15 cellular contexts compared by ENCODE assay signal in the genomic region with DNA sequence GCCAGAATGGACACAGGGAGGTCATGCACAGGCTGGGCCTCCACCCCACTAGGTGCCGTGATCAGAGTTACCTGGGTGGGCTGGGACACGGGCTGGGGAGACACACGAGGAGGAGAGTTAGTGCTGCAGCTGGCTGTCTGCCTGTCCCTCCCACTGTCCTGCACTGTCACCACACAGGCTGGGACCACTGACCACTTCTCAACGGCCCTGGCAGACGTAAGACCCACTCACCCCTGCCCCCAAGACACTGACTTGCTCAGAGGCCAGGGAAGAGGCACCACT.
"Had no signal": no experiment of that assay in that cellular context is flagged by ENCODE, and none has a peak within 500 bp of the region (broad histone marks: within the 10 kb centered on the region; RNA-seq: fewer than 3 reads in every experiment).

No MANE protein-coding gene starts in this region.

- H3K4me3 ChIP-seq: breast epithelium, gastrocnemius medialis, left ventricle myocardium inferior, right atrium auricular region, skin epidermis, thoracic aorta, upper lobe of right lung had no signal

- H3K27me3 ChIP-seq: gastrocnemius medialis, right atrium auricular region, upper lobe of right lung had no signal

- H3K27me3 Mint-ChIP-seq: activated B cell treated with CpG ODN at 0.5 μM for 24 hours had no signal

- H3K27ac ChIP-seq: breast epithelium, gastrocnemius medialis, left ventricle myocardium inferior, right atrium auricular region, skin epidermis, thoracic aorta, upper lobe of right lung had no signal

- DNase-seq: activated B cell treated with CpG ODN at 0.5 μM for 24 hours; activated CD4-positive, alpha-beta T cell treated with anti-CD3 and anti-CD28 coated beads for 48 hours; activated naive CD4-positive, alpha-beta T cell treated with anti-CD3 and anti-CD28 coated beads, Interleukin-2, amount 50 U/mL, for 16 hours; activated T-cell treated with anti-CD3 and anti-CD28 coated beads, Interleukin-2, amount 50 U/mL, for 1 hour; cortex of kidney; gastrocnemius medialis; immature natural killer cell; kidney glomerular epithelial cell; left ventricle myocardium inferior; stimulated activated CD4-positive, alpha-beta T cell treated with anti-CD3 and anti-CD28 coated beads, Interleukin-4, amount 100 ng/mL, for 1 hour; upper lobe of right lung had no signal

- H3K9me3 Mint-ChIP-seq: activated B cell treated with CpG ODN at 0.5 μM for 24 hours, immature natural killer cell had no signal

- ATAC-seq: gastrocnemius medialis, upper lobe of right lung had no signal

- H3K4me3 Mint-ChIP-seq: activated B cell treated with CpG ODN at 0.5 μM for 24 hours, immature natural killer cell had no signal

- H3K27ac Mint-ChIP-seq: activated B cell treated with CpG ODN at 0.5 μM for 24 hours had no signal

- H3K4me1 ChIP-seq: breast epithelium, gastrocnemius medialis, upper lobe of right lung had no signal

- H3K9me3 ChIP-seq: breast epithelium, gastrocnemius medialis, left ventricle myocardium inferior, right atrium auricular region, thoracic aorta, upper lobe of right lung had no signal

- H3K36me3 ChIP-seq: breast epithelium had no signal
